18 cellular contexts compared by ENCODE assay signal in the genomic region with DNA sequence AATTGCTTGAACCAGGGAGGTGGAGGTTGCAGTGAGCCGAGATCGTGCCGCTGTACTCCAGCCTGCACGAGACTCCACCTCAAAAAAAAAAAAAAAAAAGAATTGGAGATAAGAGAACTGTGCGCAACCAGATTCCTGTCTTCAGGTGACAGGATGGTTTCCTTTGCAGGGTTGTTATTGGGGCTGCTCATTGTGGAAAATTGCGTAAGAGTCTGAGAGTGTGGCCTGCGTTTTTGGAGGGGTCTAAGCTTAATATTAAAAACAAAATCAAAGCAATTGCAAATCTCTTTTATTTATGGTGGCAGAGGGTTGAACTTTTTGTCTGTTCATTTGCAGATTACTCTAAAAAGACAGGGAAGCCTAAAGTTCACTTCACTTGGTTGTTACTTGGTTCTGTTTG.
"Had no signal": no experiment of that assay in that cellular context is flagged by ENCODE, and none has a peak within 500 bp of the region (broad histone marks: within the 10 kb centered on the region; RNA-seq: fewer than 3 reads in every experiment).

No MANE protein-coding gene starts in this region.

- H3K27ac ChIP-seq: ascending aorta, breast epithelium, cardiac muscle cell, colonic mucosa, dorsolateral prefrontal cortex had no signal

- ATAC-seq: T-helper 17 cell had no signal

- H3K27me3 ChIP-seq: ascending aorta, breast epithelium, cardiac muscle cell, colonic mucosa had no signal

- H3K36me3 ChIP-seq: ascending aorta, breast epithelium, cardiac muscle cell, colonic mucosa had no signal

- DNase-seq: activated CD4-positive, CD25-positive, alpha-beta regulatory T cell; activated CD4-positive, CD25-positive, alpha-beta regulatory T cell treated with anti-CD3 and anti-CD28 coated beads, Interleukin-2, amount 50 U/mL, for 72 hours; activated CD8-positive, alpha-beta memory T cell treated with anti-CD3 and anti-CD28 coated beads, Interleukin-2, amount 50 U/mL, for 4 hours; activated gamma-delta T cell; activated naive CD4-positive, alpha-beta T cell; activated naive CD8-positive, alpha-beta T cell treated with anti-CD3 and anti-CD28 coated beads, Interleukin-2, amount 10 ng/mL, durations not matched to agents 7 days and 5 days; activated T-cell treated with anti-CD3 and anti-CD28 coated beads, Interleukin-2, amount 50 U/mL, for 1 hour; central memory CD4-positive, alpha-beta T cell; cerebellar nuclear complex; colonic mucosa; dorsolateral prefrontal cortex; effector memory CD4-positive, alpha-beta T cell; head of caudate nucleus; T-helper 17 cell had no signal

- FAIRE-seq: frontal cortex had no signal

- H3K9me3 ChIP-seq: ascending aorta, breast epithelium, colonic mucosa had no signal

- H3K4me3 ChIP-seq: ascending aorta, breast epithelium, cardiac muscle cell, colonic mucosa, dorsolateral prefrontal cortex had no signal

- H3K4me1 ChIP-seq: breast epithelium, colonic mucosa had no signal
